ENCODE assay signal across 1 cellular context in the genomic region with DNA sequence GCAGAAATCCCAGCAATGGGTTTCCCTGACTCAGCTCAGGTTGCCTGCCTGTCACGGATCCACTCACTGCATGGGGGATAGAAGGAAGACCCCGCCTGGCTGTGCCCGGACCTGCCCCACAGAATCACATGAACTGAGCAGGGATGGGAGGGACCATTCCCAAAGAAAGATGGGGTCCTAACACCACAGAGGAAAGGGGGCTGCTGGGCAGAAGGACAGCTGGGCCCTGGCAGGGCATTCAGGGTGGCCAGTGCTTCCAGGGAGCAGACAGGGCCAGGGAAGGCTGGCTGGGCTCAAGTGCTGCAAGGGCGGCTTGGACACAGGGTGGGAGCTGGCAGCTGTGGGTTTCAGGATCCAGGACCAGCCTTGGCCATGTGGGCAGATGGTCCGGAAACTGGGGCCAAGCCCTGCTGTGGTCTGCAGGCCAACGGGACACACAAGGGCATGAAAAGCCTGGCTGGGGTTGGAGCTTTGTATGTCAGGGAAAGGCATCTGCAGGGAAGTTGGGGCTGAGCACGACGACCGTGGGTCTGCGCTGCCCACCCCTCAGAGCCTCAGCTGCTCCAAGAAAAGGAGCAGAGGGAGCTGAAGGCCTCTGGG.
TF ChIP-seq lines count a peak whose summit lies in the region.

No MANE protein-coding gene starts in this region.

TF ChIP-seq in H1, 55 proteins besides CTCF, POLR2A, EP300 and RAD21 (continued from another document):
- TF ChIP-seq, protein P1, sequence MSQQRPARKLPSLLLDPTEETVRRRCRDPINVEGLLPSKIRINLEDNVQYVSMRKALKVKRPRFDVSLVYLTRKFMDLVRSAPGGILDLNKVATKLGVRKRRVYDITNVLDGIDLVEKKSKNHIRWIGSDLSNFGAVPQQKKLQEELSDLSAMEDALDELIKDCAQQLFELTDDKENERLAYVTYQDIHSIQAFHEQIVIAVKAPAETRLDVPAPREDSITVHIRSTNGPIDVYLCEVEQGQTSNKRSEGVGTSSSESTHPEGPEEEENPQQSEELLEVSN (IDR thresholded peaks at IDR 0.05) = no peak
- TF ChIP-seq SAP30 (IDR thresholded peaks at IDR 0.05; ENCODE audit: insufficient read depth, insufficient replicate concordance, low read length) (no peak), SP1 (IDR thresholded peaks at IDR 0.05; ENCODE audit: low read depth, low read length) (no peak), RBBP5 (IDR thresholded peaks at IDR 0.05; ENCODE audit: borderline replicate concordance, low read depth, low read length) (no peak), TAF1 (IDR thresholded peaks at IDR 0.05; ENCODE audit: low read depth, low read length) (no peak), SP4 (IDR thresholded peaks at IDR 0.05; ENCODE audit: low read length) (no peak), PHF8 (conservative IDR thresholded peaks at IDR 0.05; ENCODE audit: low read depth, low read length) (no peak), JUN (IDR thresholded peaks at IDR 0.05; ENCODE audit: low read depth, low read length) (no peak)
- TF ChIP-seq, protein P2, sequence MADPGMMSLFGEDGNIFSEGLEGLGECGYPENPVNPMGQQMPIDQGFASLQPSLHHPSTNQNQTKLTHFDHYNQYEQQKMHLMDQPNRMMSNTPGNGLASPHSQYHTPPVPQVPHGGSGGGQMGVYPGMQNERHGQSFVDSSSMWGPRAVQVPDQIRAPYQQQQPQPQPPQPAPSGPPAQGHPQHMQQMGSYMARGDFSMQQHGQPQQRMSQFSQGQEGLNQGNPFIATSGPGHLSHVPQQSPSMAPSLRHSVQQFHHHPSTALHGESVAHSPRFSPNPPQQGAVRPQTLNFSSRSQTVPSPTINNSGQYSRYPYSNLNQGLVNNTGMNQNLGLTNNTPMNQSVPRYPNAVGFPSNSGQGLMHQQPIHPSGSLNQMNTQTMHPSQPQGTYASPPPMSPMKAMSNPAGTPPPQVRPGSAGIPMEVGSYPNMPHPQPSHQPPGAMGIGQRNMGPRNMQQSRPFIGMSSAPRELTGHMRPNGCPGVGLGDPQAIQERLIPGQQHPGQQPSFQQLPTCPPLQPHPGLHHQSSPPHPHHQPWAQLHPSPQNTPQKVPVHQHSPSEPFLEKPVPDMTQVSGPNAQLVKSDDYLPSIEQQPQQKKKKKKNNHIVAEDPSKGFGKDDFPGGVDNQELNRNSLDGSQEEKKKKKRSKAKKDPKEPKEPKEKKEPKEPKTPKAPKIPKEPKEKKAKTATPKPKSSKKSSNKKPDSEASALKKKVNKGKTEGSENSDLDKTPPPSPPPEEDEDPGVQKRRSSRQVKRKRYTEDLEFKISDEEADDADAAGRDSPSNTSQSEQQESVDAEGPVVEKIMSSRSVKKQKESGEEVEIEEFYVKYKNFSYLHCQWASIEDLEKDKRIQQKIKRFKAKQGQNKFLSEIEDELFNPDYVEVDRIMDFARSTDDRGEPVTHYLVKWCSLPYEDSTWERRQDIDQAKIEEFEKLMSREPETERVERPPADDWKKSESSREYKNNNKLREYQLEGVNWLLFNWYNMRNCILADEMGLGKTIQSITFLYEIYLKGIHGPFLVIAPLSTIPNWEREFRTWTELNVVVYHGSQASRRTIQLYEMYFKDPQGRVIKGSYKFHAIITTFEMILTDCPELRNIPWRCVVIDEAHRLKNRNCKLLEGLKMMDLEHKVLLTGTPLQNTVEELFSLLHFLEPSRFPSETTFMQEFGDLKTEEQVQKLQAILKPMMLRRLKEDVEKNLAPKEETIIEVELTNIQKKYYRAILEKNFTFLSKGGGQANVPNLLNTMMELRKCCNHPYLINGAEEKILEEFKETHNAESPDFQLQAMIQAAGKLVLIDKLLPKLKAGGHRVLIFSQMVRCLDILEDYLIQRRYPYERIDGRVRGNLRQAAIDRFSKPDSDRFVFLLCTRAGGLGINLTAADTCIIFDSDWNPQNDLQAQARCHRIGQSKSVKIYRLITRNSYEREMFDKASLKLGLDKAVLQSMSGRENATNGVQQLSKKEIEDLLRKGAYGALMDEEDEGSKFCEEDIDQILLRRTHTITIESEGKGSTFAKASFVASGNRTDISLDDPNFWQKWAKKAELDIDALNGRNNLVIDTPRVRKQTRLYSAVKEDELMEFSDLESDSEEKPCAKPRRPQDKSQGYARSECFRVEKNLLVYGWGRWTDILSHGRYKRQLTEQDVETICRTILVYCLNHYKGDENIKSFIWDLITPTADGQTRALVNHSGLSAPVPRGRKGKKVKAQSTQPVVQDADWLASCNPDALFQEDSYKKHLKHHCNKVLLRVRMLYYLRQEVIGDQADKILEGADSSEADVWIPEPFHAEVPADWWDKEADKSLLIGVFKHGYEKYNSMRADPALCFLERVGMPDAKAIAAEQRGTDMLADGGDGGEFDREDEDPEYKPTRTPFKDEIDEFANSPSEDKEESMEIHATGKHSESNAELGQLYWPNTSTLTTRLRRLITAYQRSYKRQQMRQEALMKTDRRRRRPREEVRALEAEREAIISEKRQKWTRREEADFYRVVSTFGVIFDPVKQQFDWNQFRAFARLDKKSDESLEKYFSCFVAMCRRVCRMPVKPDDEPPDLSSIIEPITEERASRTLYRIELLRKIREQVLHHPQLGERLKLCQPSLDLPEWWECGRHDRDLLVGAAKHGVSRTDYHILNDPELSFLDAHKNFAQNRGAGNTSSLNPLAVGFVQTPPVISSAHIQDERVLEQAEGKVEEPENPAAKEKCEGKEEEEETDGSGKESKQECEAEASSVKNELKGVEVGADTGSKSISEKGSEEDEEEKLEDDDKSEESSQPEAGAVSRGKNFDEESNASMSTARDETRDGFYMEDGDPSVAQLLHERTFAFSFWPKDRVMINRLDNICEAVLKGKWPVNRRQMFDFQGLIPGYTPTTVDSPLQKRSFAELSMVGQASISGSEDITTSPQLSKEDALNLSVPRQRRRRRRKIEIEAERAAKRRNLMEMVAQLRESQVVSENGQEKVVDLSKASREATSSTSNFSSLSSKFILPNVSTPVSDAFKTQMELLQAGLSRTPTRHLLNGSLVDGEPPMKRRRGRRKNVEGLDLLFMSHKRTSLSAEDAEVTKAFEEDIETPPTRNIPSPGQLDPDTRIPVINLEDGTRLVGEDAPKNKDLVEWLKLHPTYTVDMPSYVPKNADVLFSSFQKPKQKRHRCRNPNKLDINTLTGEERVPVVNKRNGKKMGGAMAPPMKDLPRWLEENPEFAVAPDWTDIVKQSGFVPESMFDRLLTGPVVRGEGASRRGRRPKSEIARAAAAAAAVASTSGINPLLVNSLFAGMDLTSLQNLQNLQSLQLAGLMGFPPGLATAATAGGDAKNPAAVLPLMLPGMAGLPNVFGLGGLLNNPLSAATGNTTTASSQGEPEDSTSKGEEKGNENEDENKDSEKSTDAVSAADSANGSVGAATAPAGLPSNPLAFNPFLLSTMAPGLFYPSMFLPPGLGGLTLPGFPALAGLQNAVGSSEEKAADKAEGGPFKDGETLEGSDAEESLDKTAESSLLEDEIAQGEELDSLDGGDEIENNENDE (IDR thresholded peaks at IDR 0.05; ENCODE audit: insufficient replicate concordance, low read length) = no peak
- TF ChIP-seq, protein P3, sequence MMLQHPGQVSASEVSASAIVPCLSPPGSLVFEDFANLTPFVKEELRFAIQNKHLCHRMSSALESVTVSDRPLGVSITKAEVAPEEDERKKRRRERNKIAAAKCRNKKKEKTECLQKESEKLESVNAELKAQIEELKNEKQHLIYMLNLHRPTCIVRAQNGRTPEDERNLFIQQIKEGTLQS (IDR thresholded peaks at IDR 0.05; ENCODE audit: insufficient read depth, low read depth, low read length) = no peak
- TF ChIP-seq, protein P4, sequence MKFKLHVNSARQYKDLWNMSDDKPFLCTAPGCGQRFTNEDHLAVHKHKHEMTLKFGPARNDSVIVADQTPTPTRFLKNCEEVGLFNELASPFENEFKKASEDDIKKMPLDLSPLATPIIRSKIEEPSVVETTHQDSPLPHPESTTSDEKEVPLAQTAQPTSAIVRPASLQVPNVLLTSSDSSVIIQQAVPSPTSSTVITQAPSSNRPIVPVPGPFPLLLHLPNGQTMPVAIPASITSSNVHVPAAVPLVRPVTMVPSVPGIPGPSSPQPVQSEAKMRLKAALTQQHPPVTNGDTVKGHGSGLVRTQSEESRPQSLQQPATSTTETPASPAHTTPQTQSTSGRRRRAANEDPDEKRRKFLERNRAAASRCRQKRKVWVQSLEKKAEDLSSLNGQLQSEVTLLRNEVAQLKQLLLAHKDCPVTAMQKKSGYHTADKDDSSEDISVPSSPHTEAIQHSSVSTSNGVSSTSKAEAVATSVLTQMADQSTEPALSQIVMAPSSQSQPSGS (IDR thresholded peaks at IDR 0.05; ENCODE audit: low read length) = no peak
